ENCODE assay signal across 8 cellular contexts in the genomic region with DNA sequence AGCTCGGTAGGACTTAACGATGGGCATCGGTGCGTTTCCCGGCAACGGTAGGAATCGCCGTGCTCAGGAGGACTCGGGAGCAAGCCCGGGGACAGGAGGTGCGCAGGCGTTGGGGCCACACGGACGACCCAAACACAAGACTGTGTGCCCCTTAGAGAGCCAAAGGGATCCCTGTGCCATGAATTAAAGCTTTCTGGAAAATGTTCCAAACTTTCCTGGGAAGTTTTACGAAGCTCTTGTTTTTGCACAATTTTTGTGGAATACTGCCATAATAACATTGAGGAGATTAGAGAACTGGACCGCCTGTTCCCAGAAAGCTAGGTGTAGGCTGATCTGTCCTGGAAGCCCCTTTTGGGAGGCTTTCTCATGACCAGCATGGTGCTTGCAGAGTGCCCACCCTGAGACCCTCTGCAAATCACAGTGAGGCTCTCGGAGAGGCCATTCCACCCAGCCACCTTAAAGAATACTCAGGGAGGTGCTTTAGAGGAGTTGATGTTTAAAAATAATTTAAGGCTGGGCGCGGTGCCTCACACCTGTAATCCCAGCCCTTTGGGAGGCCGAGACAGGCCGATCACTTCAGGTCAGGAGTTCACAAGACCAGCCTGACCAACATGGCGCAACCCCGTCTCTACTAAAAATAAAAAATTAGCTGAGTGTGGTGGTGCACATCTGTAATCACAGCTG. TPM values are rescaled to one million over a fixed set of nuclear protein-coding genes. Genes with fewer than 3 reads are reported as not detected.
DNase-seq lines count a peak whose midpoint lies in the region; TF ChIP-seq lines count a peak whose summit lies in the region.

No MANE protein-coding gene starts in this region.

- peaks cover 24% of the 10 kb centered on the region for H3K4me1 Mint-ChIP-seq in HFFc6 (ENCODE audit: low read depth)
- peaks cover 34% of the 10 kb centered on the region for H3K4me1 Mint-ChIP-seq in activated naive CD8-positive, alpha-beta T cell treated with anti-CD3 and anti-CD28 coated beads for 36 hours

- peak overlapping the region; percentile 96 for H3K4me3 Mint-ChIP-seq in HFFc6
- peak overlapping the region; percentile 92 for H3K4me3 Mint-ChIP-seq in activated naive CD8-positive, alpha-beta T cell treated with anti-CD3 and anti-CD28 coated beads for 36 hours

- no peak for TF ChIP-seq EP300 in stomach (IDR thresholded peaks at IDR 0.05)

- H3K27ac Mint-ChIP-seq in HFFc6, result peak overlapping the region; percentile 99
- peak overlapping the region; percentile 100 for H3K27ac Mint-ChIP-seq in activated naive CD8-positive, alpha-beta T cell treated with anti-CD3 and anti-CD28 coated beads for 36 hours

- H3K4me1 ChIP-seq in BE2C (peaks cover 3% of the 10 kb centered on the region), iPS-18a (ENCODE audit: control insufficient read depth, low read depth, low read length) (peaks cover 10% of the 10 kb centered on the region), stomach (peaks cover 16 to 36% (median 23%) of the 10 kb centered on the region in 4 donors)

- TF ChIP-seq POLR2A in stomach (IDR thresholded peaks at IDR 0.05), result no peak

- H3K27ac ChIP-seq in iPS-18a (ENCODE audit: low read length) (peak overlapping the region; percentile 70), stomach (peak overlapping the region; percentile 89 to 98 (median 97))

- no peaks in the 10 kb centered on the region for H3K9me3 Mint-ChIP-seq in HFFc6
- peaks cover 6% of the 10 kb centered on the region for H3K9me3 Mint-ChIP-seq in activated naive CD8-positive, alpha-beta T cell treated with anti-CD3 and anti-CD28 coated beads for 36 hours

- no peaks in the 10 kb centered on the region; the same call in 1 of the 2 replicates for H3K27me3 Mint-ChIP-seq in HFFc6 (ENCODE audit: insufficient read depth)
- H3K27me3 Mint-ChIP-seq in activated naive CD8-positive, alpha-beta T cell treated with anti-CD3 and anti-CD28 coated beads for 36 hours, result no peaks in the 10 kb centered on the region

- H3K36me3 Mint-ChIP-seq in HFFc6 (ENCODE audit: low read depth), result no peaks in the 10 kb centered on the region; the same call in 1 of the 2 replicates
- peaks cover 7% of the 10 kb centered on the region for H3K36me3 Mint-ChIP-seq in activated naive CD8-positive, alpha-beta T cell treated with anti-CD3 and anti-CD28 coated beads for 36 hours

- H3K27me3 ChIP-seq in BE2C, result no peaks in the 10 kb centered on the region
- H3K27me3 ChIP-seq in iPS-18a (ENCODE audit: control insufficient read depth, insufficient read depth, low read length), result no peaks in the 10 kb centered on the region
- no peaks in the 10 kb centered on the region for H3K27me3 ChIP-seq in stomach

- H3K36me3 ChIP-seq in BE2C, result no peaks in the 10 kb centered on the region
- H3K36me3 ChIP-seq in iPS-18a (ENCODE audit: control insufficient read depth, low read depth, low read length), result no peaks in the 10 kb centered on the region
- H3K36me3 ChIP-seq in stomach, result peaks cover 0 to 7% (median 0%) of the 10 kb centered on the region in 4 donors

- H3K9me3 ChIP-seq in BE2C, result no peaks in the 10 kb centered on the region
- no peaks in the 10 kb centered on the region for H3K9me3 ChIP-seq in iPS-18a (ENCODE audit: control insufficient read depth, low read depth, low read length)
- no peaks in the 10 kb centered on the region for H3K9me3 ChIP-seq in stomach

- WGBS in stomach, 5 donors, result 30 to 37% (median 31%) methylated on average over 19 to 23 of the region's 23 CpGs

- H3K4me3 ChIP-seq in BE2C (ENCODE audit: low read depth, low read length) (peak overlapping the region; percentile 88), iPS-18a (ENCODE audit: low read length) (peak overlapping the region; percentile 87), stomach (peak overlapping the region; percentile 58 to 72 (median 64))

- DNase-seq in BE2C (no peak), HFFc6 (no peak), stomach (no peak), amniotic stem cell (lab: John Stamatoyannopoulos, UW) (no peak), T1000 (lab: John Stamatoyannopoulos, UW) (no peak), NK-92 (lab: John Stamatoyannopoulos, UW; ENCODE audit: unreplicated experiment) (no peak)
- DNase-seq in activated naive CD8-positive, alpha-beta T cell treated with anti-CD3 and anti-CD28 coated beads for 36 hours, result no peak

- TF ChIP-seq CTCF in BE2C (IDR thresholded peaks at IDR 0.05; ENCODE audit: low read depth, low read length) (no peak), HFFc6 (IDR thresholded peaks at IDR 0.05) (no peak), stomach (IDR thresholded peaks at IDR 0.05) (no peak)

- peak overlapping the region; percentile 91 for H3K9ac ChIP-seq in iPS-18a (ENCODE audit: low read length)

- intact Hi-C loops in stomach (cut with DNase I; ENCODE audit: low total_unique reads), result no loop called here

RNA-seq across cellular contexts. Expression of a gene that starts 1.0 kb away (rescaled TPM):
- 18.1 TPM for polyA plus RNA-seq in BE2C (2012; ENCODE audit: insufficient read depth, insufficient read length, low read depth)
- 1 to 10 TPM; 4.1 to 5.8 (median 4.9) TPM for total RNA-seq in HFFc6 (2021; fragmentation: NEBNext Ultra II Directional; extraction: Animal tissue kit (Norgen Biotek cat#: 25700))
- total RNA-seq in activated naive CD8-positive, alpha-beta T cell treated with anti-CD3 and anti-CD28 coated beads for 36 hours, result 10 to 100 TPM in 1 of 2 experiments, 1 to 10 TPM in 1; 9.9 to 12.2 TPM
- 10 to 100 TPM in 1 of 5 donors, 1 to 10 TPM in 4; 1.4 to 58.3 (median 3.1) TPM for total RNA-seq in stomach
- 1 to 10 TPM; 2.7 to 3.5 (median 2.7) TPM for polyA plus RNA-seq in stomach
